Comparison of ENCODE assay signal across 10 cellular contexts in the genomic region with DNA sequence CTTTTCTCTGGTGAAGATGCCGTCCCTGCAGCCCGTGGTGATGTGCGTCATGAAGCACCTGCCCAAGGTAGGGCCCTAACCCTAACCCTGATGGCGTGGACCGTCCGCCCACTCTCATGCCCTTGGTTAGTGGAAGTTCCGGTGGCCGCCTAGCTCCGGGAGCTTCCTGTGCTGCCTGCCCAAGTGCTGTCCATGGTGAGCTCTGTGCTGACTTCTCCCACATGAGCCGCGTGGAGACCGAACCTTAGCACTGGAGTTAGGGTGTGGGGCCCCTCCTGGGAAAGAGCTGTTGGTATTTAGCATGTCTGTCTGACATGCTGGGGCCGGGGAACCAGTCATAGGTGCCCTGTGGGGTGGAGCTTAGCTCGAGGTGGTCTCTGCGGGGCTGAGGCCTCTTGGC. TPM values are rescaled to one million over a fixed set of nuclear protein-coding genes. Genes with fewer than 3 reads are reported as not detected.
DNase-seq lines count a peak whose midpoint lies in the region; ATAC-seq and TF ChIP-seq lines count a peak whose summit lies in the region.
"Had no signal": no experiment of that assay in that cellular context is flagged by ENCODE, and none has a peak within 500 bp of the region (broad histone marks: within the 10 kb centered on the region; RNA-seq: fewer than 3 reads in every experiment).

No MANE protein-coding gene starts in this region.

- H3K79me2 ChIP-seq in fibroblast of lung (ENCODE audit: control insufficient read depth, insufficient read depth, low read length), result peaks cover 21% of the 10 kb centered on the region

- H3K4me1 ChIP-seq in RWPE2 (ENCODE audit: insufficient read depth, poor library complexity, severe bottlenecking) (peaks cover 7% of the 10 kb centered on the region), fibroblast of lung (ENCODE audit: control insufficient read depth, extremely low read depth, insufficient read depth, low read length) (peaks cover 10% of the 10 kb centered on the region)

- H4K20me1 ChIP-seq in fibroblast of lung (ENCODE audit: control insufficient read depth, extremely low read depth, insufficient read depth, low read length), result no peaks in the 10 kb centered on the region

- H3K9me3 ChIP-seq in RWPE2 (ENCODE audit: severe bottlenecking) (no peaks in the 10 kb centered on the region), fibroblast of lung (ENCODE audit: control insufficient read depth, insufficient read depth, low read depth, low read length) (no peaks in the 10 kb centered on the region)

- intact Hi-C loops in posterior cingulate gyrus (cut with DNase I), result no loop called here

- TF ChIP-seq CTCF in GM12864 (IDR thresholded peaks at IDR 0.05; ENCODE audit: low read depth, low read length, missing control alignments) (no peak), RWPE2 (IDR thresholded peaks at IDR 0.05; ENCODE audit: poor library complexity, severe bottlenecking) (no peak), fibroblast of lung (conservative IDR thresholded peaks at IDR 0.05 in 1 of 2, IDR thresholded peaks at IDR 0.05 in 1 of 2; ENCODE audit: low read depth in 1 of 2, low read length in 2 of 2) (no peak), retinal pigment epithelial cell (conservative IDR thresholded peaks at IDR 0.05; ENCODE audit: low read depth, low read length) (no peak)

- no peak overlapping the region for H3K27ac ChIP-seq in RWPE2 (ENCODE audit: poor library complexity, severe bottlenecking)
- H3K27ac ChIP-seq in fibroblast of lung (ENCODE audit: insufficient read depth, low read length), result peak overlapping the region; percentile 5

- peak overlapping the region; percentile 48 for H3K9ac ChIP-seq in fibroblast of lung (ENCODE audit: insufficient read depth, low read length)

- peak overlapping the region; percentile 89 for H3K4me3 ChIP-seq in GM12864 (ENCODE audit: low read depth, low read length)
- H3K4me3 ChIP-seq in RWPE2 (ENCODE audit: severe bottlenecking), result peak overlapping the region; percentile 99
- peak overlapping the region; percentile 68 to 96 (median 82) for H3K4me3 ChIP-seq in fibroblast of lung (replicated peaks in 1 of 4; ENCODE audit: control extremely low read depth in 1 of 4, insufficient read depth in 1 of 4, low read depth in 3 of 4, low read length in 4 of 4)
- H3K4me3 ChIP-seq in retinal pigment epithelial cell (ENCODE audit: low read length), result peak overlapping the region; percentile 89

- no peak for DNase-seq in GM12864 (ENCODE audit: low read depth)
- no peak for DNase-seq in RWPE2 (ENCODE audit: low spot score)
- DNase-seq in fibroblast of lung (ENCODE audit: low read depth in 2 of 2), result no peak
- no peak for DNase-seq in retinal pigment epithelial cell (ENCODE audit: low read depth)
- no peak for DNase-seq in stimulated activated CD8-positive, alpha-beta memory T cell treated with anti-CD3 and anti-CD28 coated beads, Interleukin-4, amount 100 ng/mL, for 48 hours
- no peak for DNase-seq in posterior cingulate gyrus
- DNase-seq in 8988T, result no peak
- no peak for DNase-seq in NCI-H2171 treated with DMSO at 0.1 percent for 48 hours (lab: John Stamatoyannopoulos, UW)

- H2AFZ ChIP-seq in fibroblast of lung (ENCODE audit: low read length), result no peak overlapping the region

- peak overlapping the region; percentile 97 for H3K4me2 ChIP-seq in fibroblast of lung (ENCODE audit: extremely low read depth, insufficient read depth, low read length)

- no peak for ATAC-seq in RWPE2 (ENCODE audit: low read depth)

- peaks cover 31% of the 10 kb centered on the region for H3K36me3 ChIP-seq in RWPE2 (ENCODE audit: low read depth)
- peaks cover 10% of the 10 kb centered on the region for H3K36me3 ChIP-seq in fibroblast of lung (ENCODE audit: control insufficient read depth, insufficient read depth, low read length)

- H3K27me3 ChIP-seq in RWPE2 (ENCODE audit: insufficient read depth, poor library complexity, severe bottlenecking), result no peaks in the 10 kb centered on the region
- no peaks in the 10 kb centered on the region for H3K27me3 ChIP-seq in fibroblast of lung (ENCODE audit: control insufficient read depth, insufficient read depth, low read length)

RNA-seq across cellular contexts. Expression of a gene that starts 1.2 kb away (rescaled TPM):
- 40.6 and 50.0 TPM in 2 replicates for total RNA-seq in fibroblast of lung
- polyA plus RNA-seq in fibroblast of lung, result 23.5 and 32.7 TPM in 2 replicates
- 37.9 and 59.3 TPM in 2 replicates for polyA plus RNA-seq in fibroblast of lung (2012)
- polyA minus RNA-seq in fibroblast of lung (ENCODE audit: low replicate concordance), result 19.7 and 34.2 TPM in 2 replicates

RNA-seq across cellular contexts. Expression of a gene that starts 5.3 kb away (rescaled TPM):
- total RNA-seq in fibroblast of lung, result not detected in 2 replicates
- polyA plus RNA-seq in fibroblast of lung, result not detected in 2 replicates
- not detected in 2 replicates for polyA plus RNA-seq in fibroblast of lung (2012)
- polyA minus RNA-seq in fibroblast of lung (ENCODE audit: low replicate concordance), result not detected in 2 replicates
- total RNA-seq: M059J, myocyte had no signal

RNA-seq across cellular contexts. Expression of a gene that starts 15.3 kb away (rescaled TPM):
- 106 and 111 TPM in 2 replicates for total RNA-seq in fibroblast of lung
- polyA plus RNA-seq in fibroblast of lung, result 332 and 663 TPM in 2 replicates
- polyA plus RNA-seq in fibroblast of lung (2012), result 417 and 877 TPM in 2 replicates
- polyA minus RNA-seq in fibroblast of lung (ENCODE audit: low replicate concordance), result 443 and 880 TPM in 2 replicates

RNA-seq across cellular contexts. Expression of a gene that starts 21.2 kb away (rescaled TPM):
- total RNA-seq in fibroblast of lung, result 12.6 and 22.1 TPM in 2 replicates
- 3.3 and 11.3 TPM in 2 replicates for polyA plus RNA-seq in fibroblast of lung
- polyA plus RNA-seq in fibroblast of lung (2012), result 5.7 and 24.5 TPM in 2 replicates
- polyA minus RNA-seq in fibroblast of lung (ENCODE audit: low replicate concordance), result 8.6 and 25.1 TPM in 2 replicates

RNA-seq across cellular contexts. Expression of a gene that starts 25.7 kb away (rescaled TPM):
- total RNA-seq in fibroblast of lung, result not detected in 2 replicates
- polyA plus RNA-seq in fibroblast of lung, result not detected in 2 replicates
- not detected in 2 replicates for polyA plus RNA-seq in fibroblast of lung (2012)
- polyA minus RNA-seq in fibroblast of lung (ENCODE audit: low replicate concordance), result not detected in 2 replicates
